ENCODE assay signal across 21 cellular contexts in the genomic region with DNA sequence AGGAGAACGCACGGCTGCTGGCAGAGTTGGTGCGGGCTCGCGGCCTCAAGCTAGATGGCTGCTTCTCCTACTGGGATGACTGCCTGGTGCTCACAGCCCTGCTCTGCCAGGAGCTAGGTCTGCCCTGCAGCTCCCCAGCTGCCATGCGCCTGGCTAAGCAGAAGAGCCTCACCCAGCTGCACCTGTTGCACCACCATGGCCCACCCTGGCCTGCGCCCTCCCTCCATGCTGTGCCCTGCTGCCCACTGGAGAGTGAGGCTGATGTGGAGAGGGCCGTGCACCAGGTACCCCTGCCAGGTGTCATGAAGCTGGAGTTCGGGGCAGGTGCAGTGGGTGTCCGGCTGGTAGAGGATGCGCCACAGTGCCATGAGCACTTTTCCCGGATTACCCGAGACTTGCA. TPM values are rescaled to one million over a fixed set of nuclear protein-coding genes. Genes with fewer than 3 reads are reported as not detected.
DNase-seq lines count a peak whose midpoint lies in the region; ATAC-seq and TF ChIP-seq lines count a peak whose summit lies in the region.
"Had no signal": no experiment of that assay in that cellular context is flagged by ENCODE, and none has a peak within 500 bp of the region (broad histone marks: within the 10 kb centered on the region; RNA-seq: fewer than 3 reads in every experiment).

No MANE protein-coding gene starts in this region.

- no peak overlapping the region for H3K4me3 Mint-ChIP-seq in T-helper 17 cell
- H3K4me3 Mint-ChIP-seq: B cell, HFFc6 had no signal

- no peaks in the 10 kb centered on the region for H3K36me3 Mint-ChIP-seq in T-helper 17 cell (ENCODE audit: low read depth)
- H3K36me3 Mint-ChIP-seq: CD4-positive, CD25-positive, alpha-beta regulatory T cell had no signal

- H4K8ac ChIP-seq in neuronal stem cell (ENCODE audit: low read depth, low read length) = no peak overlapping the region

- peak overlapping the region; percentile 58 for H3K18ac ChIP-seq in neuronal stem cell (ENCODE audit: low read length)

- H3K27me3 ChIP-seq in neuronal stem cell (ENCODE audit: control insufficient read depth in 3 of 3, insufficient read depth in 3 of 3, low read depth in 1 of 3, low read length in 3 of 3) = peaks cover 0 to 9% (median 0%) of the 10 kb centered on the region in 3 experiments
- H3K27me3 ChIP-seq: BLaER1 had no signal

- peak overlapping the region; percentile 27 for H3K14ac ChIP-seq in neuronal stem cell (ENCODE audit: low read length)

- no peaks in the 10 kb centered on the region for H3K79me1 ChIP-seq in neuronal stem cell (ENCODE audit: low read depth, low read length)

- no peak overlapping the region for H4K91ac ChIP-seq in neuronal stem cell (ENCODE audit: low read depth, low read length, poor library complexity)

- no peaks in the 10 kb centered on the region for H3K27me3 Mint-ChIP-seq in T-helper 17 cell
- H3K27me3 Mint-ChIP-seq: B cell had no signal

- no peak for TF ChIP-seq CTCF in HEK293 (tag by site-specific recombination; IDR thresholded peaks at IDR 0.05)

- peak overlapping the region; percentile 81 for H2AK5ac ChIP-seq in neuronal stem cell (ENCODE audit: low read depth, low read length)

- no peak for ATAC-seq in T-helper 17 cell
- no peak for ATAC-seq in GM21723 (IDR thresholded peaks at IDR 0.05; ENCODE audit: unreplicated experiment)
- ATAC-seq: CD8-positive, alpha-beta T cell; HCT116 had no signal

- H3K9me3 ChIP-seq in HEK293 (ENCODE audit: control insufficient read depth, insufficient read depth, low read depth, low read length) = no peaks in the 10 kb centered on the region
- H3K9me3 ChIP-seq in T-helper 17 cell (ENCODE audit: control insufficient read depth, low read length, poor library complexity, severe bottlenecking) = no peaks in the 10 kb centered on the region
- H3K9me3 ChIP-seq in neuronal stem cell (replicated peaks in 1 of 2; ENCODE audit: control insufficient read depth in 2 of 2, insufficient read depth in 1 of 2, low read depth in 1 of 2, low read length in 2 of 2) = no peaks in the 10 kb centered on the region
- H3K9me3 ChIP-seq: BLaER1, Caco-2 had no signal

- peak overlapping the region; percentile 62 for H2BK15ac ChIP-seq in neuronal stem cell (ENCODE audit: low read length)

- H2BK120ac ChIP-seq in neuronal stem cell (ENCODE audit: low read depth, low read length) = no peak overlapping the region

- CTCF ChIA-PET in HEK293 (lab: Yijun Ruan, JAX) = interaction anchor here (0.7 kb wide), 2 partner anchors 24 to 41 kb away, joined by 3 to 5 read pairs; no protein-coding TSS in a partner anchor

- H3K23ac ChIP-seq in neuronal stem cell (ENCODE audit: low read depth, low read length, poor library complexity) = peak overlapping the region; percentile 39

- WGBS in neuronal stem cell (ENCODE audit: extremely low coverage in 2 of 2, insufficient read length in 2 of 2, insufficient replicate concordance in 1 of 2), 2 donors = no CpG with 5 or more reads among the region's 13 CpGs

- H3K36me3 ChIP-seq in HEK293 (ENCODE audit: control insufficient read depth in 2 of 2, insufficient read depth in 1 of 2, low read length in 2 of 2) (no peaks in the 10 kb centered on the region), neuronal stem cell (replicated peaks in 1 of 2; ENCODE audit: control insufficient read depth in 2 of 2, insufficient read depth in 2 of 2, low read length in 2 of 2) (no peaks in the 10 kb centered on the region)
- H3K36me3 ChIP-seq: BLaER1 had no signal

- DNase-seq in T-helper 17 cell (no peak), neuronal stem cell (ENCODE audit: low spot score) (no peak), EL (no peak), NCI-H1105 treated with DMSO at 0.1 percent for 48 hours (lab: John Stamatoyannopoulos, UW) (no peak)
- DNase-seq: Caco-2; CD4-positive, CD25-positive, alpha-beta regulatory T cell; CD8-positive, alpha-beta T cell; DMS153; DMS79; GF-D8; GOT3; HFFc6 had no signal

- H3K27ac ChIP-seq in HEK293 (ENCODE audit: extremely low read depth, low read depth, low read length) = no peak overlapping the region
- no peak overlapping the region for H3K27ac ChIP-seq in neuronal stem cell (replicated peaks; ENCODE audit: low read length)
- H3K27ac ChIP-seq: 22Rv1, BLaER1, C4-2B had no signal

- no peak overlapping the region for H3K4me2 ChIP-seq in neuronal stem cell (ENCODE audit: insufficient read depth, low read length, poor library complexity, severe bottlenecking)
- H3K4me2 ChIP-seq: BLaER1 had no signal

- no peak overlapping the region for H3K9ac ChIP-seq in neuronal stem cell (ENCODE audit: low read depth, low read length, poor library complexity)
- H3K9ac ChIP-seq: BLaER1 had no signal

- H2AFZ ChIP-seq in neuronal stem cell (ENCODE audit: low read length) = no peak overlapping the region

- H2BK5ac ChIP-seq in neuronal stem cell (ENCODE audit: low read length) = peak overlapping the region; percentile 13

- H3K27ac Mint-ChIP-seq in T-helper 17 cell = peak overlapping the region; percentile 21
- H3K27ac Mint-ChIP-seq: B cell; CD8-positive, alpha-beta T cell; HFFc6 had no signal

- H3K4me1 Mint-ChIP-seq in T-helper 17 cell = peaks cover 35% of the 10 kb centered on the region

- no peak overlapping the region for H2BK12ac ChIP-seq in neuronal stem cell (ENCODE audit: low read length)

- no peaks in the 10 kb centered on the region; the same call in 1 of the 2 replicates for H3K4me1 ChIP-seq in HEK293 (ENCODE audit: control insufficient read depth, insufficient read depth, low read length)
- H3K4me1 ChIP-seq in neuronal stem cell (ENCODE audit: control insufficient read depth in 2 of 2, insufficient read depth in 1 of 2, low read depth in 1 of 2, low read length in 2 of 2) = peaks cover 7 to 9% of the 10 kb centered on the region in 2 donors

- POLR2A ChIA-PET in HEK293 (lab: Yijun Ruan, JAX) = interaction anchor here (1.0 to 1.2 kb wide), 2 partner anchors 27 to 46 kb away, joined by 3 to 5 read pairs; a partner anchor contains a TSS

- no peak overlapping the region for H3K4me3 ChIP-seq in HEK293 (ENCODE audit: low read depth, low read length)
- H3K4me3 ChIP-seq in neuronal stem cell (ENCODE audit: low read length in 2 of 2) = no peak overlapping the region
- H3K4me3 ChIP-seq: BLaER1 had no signal

- H3K4ac ChIP-seq in neuronal stem cell (ENCODE audit: low read length) = peak overlapping the region; percentile 55

TF ChIP-seq in HEK293, 187 proteins besides CTCF, POLR2A, EP300 and RAD21:
- TF ChIP-seq ZBTB8A (tag by site-specific recombination; IDR thresholded peaks at IDR 0.05) (no peak), TRIM28 (IDR thresholded peaks at IDR 0.05; ENCODE audit: borderline replicate concordance, low read length) (no peak), ZNF19 (tag by site-specific recombination; IDR thresholded peaks at IDR 0.05; ENCODE audit: low read depth) (no peak), SCRT1 (tag by site-specific recombination; IDR thresholded peaks at IDR 0.05; ENCODE audit: borderline replicate concordance) (0 out of 2 replicates have a peak, but pooled peaks have one; percentile 49), SETDB1 (IDR thresholded peaks at IDR 0.05; ENCODE audit: insufficient read length, low read length) (no peak), ZNF184 (tag by site-specific recombination; IDR thresholded peaks at IDR 0.05) (no peak), ZNF549 (tag by site-specific recombination; IDR thresholded peaks at IDR 0.05) (no peak), SCRT2 (tag by site-specific recombination; IDR thresholded peaks at IDR 0.05) (peak; percentile 90), ZNF324 (tag by site-specific recombination; IDR thresholded peaks at IDR 0.05) (no peak), ZBTB21 (tag by site-specific recombination; IDR thresholded peaks at IDR 0.05) (no peak), ZNF792 (tag by site-specific recombination; IDR thresholded peaks at IDR 0.05) (no peak), ZNF610 (tag by site-specific recombination; IDR thresholded peaks at IDR 0.05; ENCODE audit: borderline replicate concordance) (no peak)
- TF ChIP-seq, protein P1, sequence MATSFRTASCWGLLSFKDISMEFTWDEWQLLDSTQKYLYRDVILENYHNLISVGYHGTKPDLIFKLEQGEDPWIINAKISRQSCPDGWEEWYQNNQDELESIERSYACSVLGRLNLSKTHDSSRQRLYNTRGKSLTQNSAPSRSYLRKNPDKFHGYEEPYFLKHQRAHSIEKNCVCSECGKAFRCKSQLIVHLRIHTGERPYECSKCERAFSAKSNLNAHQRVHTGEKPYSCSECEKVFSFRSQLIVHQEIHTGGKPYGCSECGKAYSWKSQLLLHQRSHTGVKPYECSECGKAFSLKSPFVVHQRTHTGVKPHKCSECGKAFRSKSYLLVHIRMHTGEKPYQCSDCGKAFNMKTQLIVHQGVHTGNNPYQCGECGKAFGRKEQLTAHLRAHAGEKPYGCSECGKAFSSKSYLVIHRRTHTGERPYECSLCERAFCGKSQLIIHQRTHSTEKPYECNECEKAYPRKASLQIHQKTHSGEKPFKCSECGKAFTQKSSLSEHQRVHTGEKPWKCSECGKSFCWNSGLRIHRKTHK (tag by site-specific recombination; IDR thresholded peaks at IDR 0.05) = no peak
- TF ChIP-seq, protein P2, sequence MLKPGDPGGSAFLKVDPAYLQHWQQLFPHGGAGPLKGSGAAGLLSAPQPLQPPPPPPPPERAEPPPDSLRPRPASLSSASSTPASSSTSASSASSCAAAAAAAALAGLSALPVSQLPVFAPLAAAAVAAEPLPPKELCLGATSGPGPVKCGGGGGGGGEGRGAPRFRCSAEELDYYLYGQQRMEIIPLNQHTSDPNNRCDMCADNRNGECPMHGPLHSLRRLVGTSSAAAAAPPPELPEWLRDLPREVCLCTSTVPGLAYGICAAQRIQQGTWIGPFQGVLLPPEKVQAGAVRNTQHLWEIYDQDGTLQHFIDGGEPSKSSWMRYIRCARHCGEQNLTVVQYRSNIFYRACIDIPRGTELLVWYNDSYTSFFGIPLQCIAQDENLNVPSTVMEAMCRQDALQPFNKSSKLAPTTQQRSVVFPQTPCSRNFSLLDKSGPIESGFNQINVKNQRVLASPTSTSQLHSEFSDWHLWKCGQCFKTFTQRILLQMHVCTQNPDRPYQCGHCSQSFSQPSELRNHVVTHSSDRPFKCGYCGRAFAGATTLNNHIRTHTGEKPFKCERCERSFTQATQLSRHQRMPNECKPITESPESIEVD (tag by site-specific recombination; IDR thresholded peaks at IDR 0.05) = no peak

RNA-seq across cellular contexts. Expression of a gene that starts 4.8 kb away (rescaled TPM):
- 10 to 100 TPM; 47.8 to 62.7 TPM for total RNA-seq in T-helper 17 cell
- polyA plus RNA-seq in neuronal stem cell (2013, experiment 1 of 2) = 26.4 TPM
- 24.3 TPM for polyA plus RNA-seq in neuronal stem cell (2013, experiment 2 of 2)

RNA-seq across cellular contexts. Expression of a gene that starts 8.0 kb away (rescaled TPM):
- total RNA-seq in T-helper 17 cell = 1 to 10 TPM; 4.5 to 7.5 TPM
- 0.11 TPM for polyA plus RNA-seq in neuronal stem cell (2013, experiment 1 of 2)
- 0.10 TPM for polyA plus RNA-seq in neuronal stem cell (2013, experiment 2 of 2)
- total RNA-seq: G401 had no signal

RNA-seq across cellular contexts. Expression of a gene that starts 14.0 kb away (rescaled TPM):
- 100 to 1,000 TPM; 170 to 184 TPM for total RNA-seq in T-helper 17 cell
- polyA plus RNA-seq in neuronal stem cell (2013, experiment 1 of 2) = 0.49 TPM
- polyA plus RNA-seq in neuronal stem cell (2013, experiment 2 of 2) = 0.71 TPM
- total RNA-seq: G401 had no signal

RNA-seq across cellular contexts. Expression of a gene that starts 19.6 kb away (rescaled TPM):
- total RNA-seq in T-helper 17 cell = 100 to 1,000 TPM; 251 to 262 TPM
- 0.36 TPM for polyA plus RNA-seq in neuronal stem cell (2013, experiment 1 of 2)
- polyA plus RNA-seq in neuronal stem cell (2013, experiment 2 of 2) = 0.53 TPM
- total RNA-seq: Caco-2, HFFc6 had no signal
- polyA plus RNA-seq: AG04450 had no signal

RNA-seq across cellular contexts. Expression of a gene that starts 19.8 kb away (rescaled TPM):
- 10 to 100 TPM; 46.1 to 75.4 TPM for total RNA-seq in T-helper 17 cell
- 42.6 TPM for polyA plus RNA-seq in neuronal stem cell (2013, experiment 1 of 2)
- 44.9 TPM for polyA plus RNA-seq in neuronal stem cell (2013, experiment 2 of 2)
